23 cellular contexts compared by ENCODE assay signal in the genomic region with DNA sequence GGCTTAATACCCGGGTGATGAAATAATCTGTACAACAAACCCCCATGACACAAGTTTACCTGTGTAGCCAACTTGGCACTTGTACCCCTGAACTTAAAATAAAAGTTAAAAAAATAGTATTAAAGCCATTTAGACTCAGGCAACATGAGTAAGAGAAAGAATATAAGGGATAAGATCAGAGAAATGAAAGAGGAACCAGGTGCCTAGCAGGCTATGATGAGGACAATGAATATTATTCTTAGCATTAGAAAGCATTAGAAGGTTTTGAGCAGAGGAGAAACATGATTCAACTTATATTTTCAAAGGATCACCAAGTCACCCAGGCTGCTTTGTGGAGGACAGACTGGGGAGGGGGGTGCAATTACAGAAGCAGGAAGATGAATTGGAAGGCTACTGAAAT. TPM values are rescaled to one million over a fixed set of nuclear protein-coding genes. Genes with fewer than 3 reads are reported as not detected.
A peak's percentile ranks its signal among the peaks of the same experiment; 100 is the strongest.
DNase-seq lines count a peak whose midpoint lies in the region; ATAC-seq and TF ChIP-seq lines count a peak whose summit lies in the region.
"Had no signal": no experiment of that assay in that cellular context is flagged by ENCODE, and none has a peak within 500 bp of the region (broad histone marks: within the 10 kb centered on the region; RNA-seq: fewer than 3 reads in every experiment).

No MANE protein-coding gene starts in this region.

- no peaks in the 10 kb centered on the region for H3K27me3 Mint-ChIP-seq in Caco-2 (ENCODE audit: insufficient read depth, unreplicated experiment)
- H3K27me3 Mint-ChIP-seq in IgD-negative memory B cell, result no peaks in the 10 kb centered on the region

- no peaks in the 10 kb centered on the region for H3K27me3 ChIP-seq in Caco-2 (replicated peaks; ENCODE audit: control insufficient read depth, insufficient read depth, low read length)
- H3K27me3 ChIP-seq: heart left ventricle, pancreas, sigmoid colon, stomach had no signal

- no peak for DNase-seq in Caco-2
- no peak for DNase-seq in SW 1271 (lab: John Stamatoyannopoulos, UW)
- DNase-seq in HuH-7 (ENCODE audit: low spot score), result no peak
- no peak for DNase-seq in KG1 (lab: John Stamatoyannopoulos, UW)
- DNase-seq: activated naive CD8-positive, alpha-beta T cell treated with anti-CD3 and anti-CD28 coated beads for 36 hours; CD4-positive, CD25-positive, alpha-beta regulatory T cell; GOT3; heart left ventricle; lower lobe of right lung; naive B cell; NCI-H1930; NCI-H446 treated with DMSO at 0.1 percent for 48 hours; OCI-M1; pancreas; sigmoid colon; stomach had no signal

- CTCF ChIA-PET in Caco-2 (lab: Charles Lee), result interaction anchor here (0.9 to 1.6 kb wide), 2 partner anchors 18 to 363 kb away, joined by 3 read pairs; no protein-coding TSS in a partner anchor

- BruUV-seq in Caco-2 (replicated peaks; lab: Mats Ljungman, UMichigan), result no TSS peak

- no peaks in the 10 kb centered on the region for H3K36me3 ChIP-seq in Caco-2 (ENCODE audit: control insufficient read depth, insufficient read depth, low read length)
- H3K36me3 ChIP-seq: heart left ventricle, lower lobe of right lung, pancreas, sigmoid colon, stomach had no signal

- H3K4me3 Mint-ChIP-seq in Caco-2 (ENCODE audit: unreplicated experiment), result peak overlapping the region; percentile 32
- H3K4me3 Mint-ChIP-seq in IgD-negative memory B cell, result peak overlapping the region in 1 of 4 donors; percentile 73
- H3K4me3 Mint-ChIP-seq: activated naive CD8-positive, alpha-beta T cell treated with anti-CD3 and anti-CD28 coated beads for 36 hours; CD4-positive, CD25-positive, alpha-beta regulatory T cell; endodermal cell; T-helper 2 cell treated with Interferon-gamma antibody and Interleukin-4, amounts not matched to agents 5 μg/mL and 100 μg/mL, for 36 hours had no signal

- no peak overlapping the region for H3K4me3 ChIP-seq in Caco-2 (ENCODE audit: low read depth, low read length)
- H3K4me3 ChIP-seq: heart left ventricle, lower lobe of right lung, pancreas, sigmoid colon, stomach had no signal

- POLR2A ChIA-PET in Caco-2 (lab: Charles Lee), result no interaction called here

- peak overlapping the region; percentile 88 for H3K27ac Mint-ChIP-seq in Caco-2 (ENCODE audit: unreplicated experiment)
- peak overlapping the region in 2 of 3 donors; percentile 13 to 46 for H3K27ac Mint-ChIP-seq in IgD-negative memory B cell
- H3K27ac Mint-ChIP-seq: activated naive CD8-positive, alpha-beta T cell treated with anti-CD3 and anti-CD28 coated beads for 36 hours; CD4-positive, CD25-positive, alpha-beta regulatory T cell; T-helper 2 cell treated with Interferon-gamma antibody and Interleukin-4, amounts not matched to agents 5 μg/mL and 100 μg/mL, for 36 hours had no signal

- H3K36me3 Mint-ChIP-seq in Caco-2 (ENCODE audit: insufficient read depth, unreplicated experiment), result no peaks in the 10 kb centered on the region
- H3K36me3 Mint-ChIP-seq in IgD-negative memory B cell, result no peaks in the 10 kb centered on the region
- H3K36me3 Mint-ChIP-seq: activated naive CD8-positive, alpha-beta T cell treated with anti-CD3 and anti-CD28 coated beads for 36 hours; CD4-positive, CD25-positive, alpha-beta regulatory T cell; naive B cell had no signal

- ATAC-seq in GM19395 (IDR thresholded peaks at IDR 0.05; ENCODE audit: unreplicated experiment) (peak; percentile 53), HG02852 (IDR thresholded peaks at IDR 0.05; ENCODE audit: unreplicated experiment) (peak; percentile 38), HG03135 (IDR thresholded peaks at IDR 0.05; ENCODE audit: unreplicated experiment) (no peak)
- ATAC-seq: activated CD4-positive, CD25-positive, alpha-beta regulatory T cell treated with anti-CD3 and anti-CD28 coated beads, Interleukin-2, amount 50 U/mL, for 24 hours; pancreas had no signal

- intact Hi-C loops in Caco-2 (cut with micrococcal nuclease; ENCODE audit: unreplicated experiment), result no loop called here

- H3K4me1 Mint-ChIP-seq in Caco-2 (ENCODE audit: low read depth, unreplicated experiment) (peaks cover 29% of the 10 kb centered on the region), IgD-negative memory B cell (peaks cover 40 to 57% (median 50%) of the 10 kb centered on the region in 3 donors)

- TF ChIP-seq CTCF in Caco-2 (IDR thresholded peaks at IDR 0.05; ENCODE audit: insufficient read depth in 1 of 2, low read depth in 1 of 2, low read length in 1 of 2, severe bottlenecking in 1 of 2, unreplicated experiment in 1 of 2), result no peak

- no peaks in the 10 kb centered on the region for H3K9me3 ChIP-seq in Caco-2
- H3K9me3 ChIP-seq: heart left ventricle, lower lobe of right lung, pancreas, sigmoid colon, stomach had no signal

- H3K9me3 Mint-ChIP-seq in Caco-2 (ENCODE audit: unreplicated experiment), result no peaks in the 10 kb centered on the region
- H3K9me3 Mint-ChIP-seq in IgD-negative memory B cell, result no peaks in the 10 kb centered on the region
- H3K9me3 Mint-ChIP-seq: activated naive CD8-positive, alpha-beta T cell treated with anti-CD3 and anti-CD28 coated beads for 36 hours; CD4-positive, CD25-positive, alpha-beta regulatory T cell; endodermal cell; T-helper 2 cell treated with Interferon-gamma antibody and Interleukin-4, amounts not matched to agents 5 μg/mL and 100 μg/mL, for 36 hours had no signal

- H3K4me1 ChIP-seq in Caco-2, result peaks cover 24% of the 10 kb centered on the region
- H3K4me1 ChIP-seq: pancreas, stomach had no signal

RNA-seq across cellular contexts. Expression of gene TES, which starts 48.1 kb away (rescaled TPM):
- 190 and 207 TPM in 2 replicates for total RNA-seq in Caco-2 (2022)
- polyA plus RNA-seq in IgD-negative memory B cell, result 150 TPM
